Comparison of ENCODE assay signal across 19 cellular contexts in the genomic region with DNA sequence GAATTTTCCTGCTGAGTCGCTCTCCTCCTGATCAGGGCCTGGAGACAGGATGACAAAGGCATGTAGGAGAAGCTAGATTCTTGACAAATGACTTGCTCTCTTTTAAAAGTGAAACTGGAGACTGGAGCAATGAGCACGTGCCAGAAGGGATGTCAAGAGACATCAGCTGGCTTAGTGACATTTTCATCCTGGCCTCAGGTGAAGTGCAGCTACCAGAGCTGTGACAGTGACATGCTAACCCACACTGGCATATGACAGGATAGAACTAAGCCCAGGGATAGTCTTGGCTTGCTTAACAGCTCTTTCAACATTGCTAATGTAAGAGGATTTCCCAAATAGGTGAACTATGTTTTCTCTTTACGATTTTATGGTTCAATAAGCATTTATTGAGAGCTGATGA.
"Had no signal": no experiment of that assay in that cellular context is flagged by ENCODE, and none has a peak within 500 bp of the region (broad histone marks: within the 10 kb centered on the region; RNA-seq: fewer than 3 reads in every experiment).

No MANE protein-coding gene starts in this region.

- DNase-seq: activated CD4-positive, alpha-beta memory T cell treated with anti-CD3 and anti-CD28 coated beads for 36 hours; activated CD4-positive, CD25-positive, alpha-beta regulatory T cell treated with anti-CD3 and anti-CD28 coated beads, Interleukin-2, amount 50 U/mL, for 72 hours; activated CD8-positive, alpha-beta memory T cell treated with anti-CD3 and anti-CD28 coated beads, Interleukin-2, amount 50 U/mL, for 4 hours; activated gamma-delta T cell treated with Interleukin-2 at 50 U/mL for 16 hours; activated naive CD8-positive, alpha-beta T cell treated with anti-CD3 and anti-CD28 coated beads, Interleukin-2, amount 10 ng/mL, durations not matched to agents 7 days and 5 days; activated T-cell treated with anti-CD3 and anti-CD28 coated beads, Interleukin-2, amount 50 U/mL, for 72 hours; aorta; esophagus squamous epithelium; foreskin fibroblast; glutamatergic neuron; immature natural killer cell; mammary epithelial cell; occipital lobe; stimulated activated CD4-positive, alpha-beta T cell treated with anti-CD3 and anti-CD28 coated beads, Interleukin-15, amount 100 ng/mL, for 24 hours; stimulated activated CD4-positive, alpha-beta T cell treated with anti-CD3 and anti-CD28 coated beads, Interleukin-4, amount 100 ng/mL, for 24 hours; stimulated activated naive CD8-positive, alpha-beta T cell treated with anti-CD3 and anti-CD28 coated beads, Interleukin-15, amount 100 ng/mL, for 72 hours; testis had no signal

- H3K36me3 Mint-ChIP-seq: activated CD4-positive, alpha-beta memory T cell treated with anti-CD3 and anti-CD28 coated beads for 36 hours; activated naive CD8-positive, alpha-beta T cell treated with anti-CD3 and anti-CD28 coated beads, Interleukin-2, amount 10 ng/mL, durations not matched to agents 7 days and 5 days had no signal

- H3K27ac ChIP-seq: esophagus squamous epithelium, testis had no signal

- H3K36me3 ChIP-seq: esophagus squamous epithelium had no signal

- ATAC-seq: activated T-cell treated with anti-CD3 and anti-CD28 coated beads, Interleukin-2, amount 50 U/mL, for 72 hours; left lobe of liver; stimulated activated naive CD8-positive, alpha-beta T cell treated with anti-CD3 and anti-CD28 coated beads, Interleukin-15, amount 100 ng/mL, for 72 hours had no signal

- H3K27me3 Mint-ChIP-seq: activated CD4-positive, alpha-beta memory T cell treated with anti-CD3 and anti-CD28 coated beads for 36 hours; activated naive CD8-positive, alpha-beta T cell treated with anti-CD3 and anti-CD28 coated beads, Interleukin-2, amount 10 ng/mL, durations not matched to agents 7 days and 5 days; stimulated activated naive CD8-positive, alpha-beta T cell treated with anti-CD3 and anti-CD28 coated beads, Interleukin-15, amount 100 ng/mL, for 72 hours had no signal

- H3K9me3 ChIP-seq: testis had no signal

- H3K9me3 Mint-ChIP-seq: nephron had no signal

- H3K27me3 ChIP-seq: esophagus squamous epithelium, testis had no signal

- H3K4me1 Mint-ChIP-seq: immature natural killer cell; nephron; stimulated activated naive CD8-positive, alpha-beta T cell treated with anti-CD3 and anti-CD28 coated beads, Interleukin-15, amount 100 ng/mL, for 72 hours had no signal

- H3K4me1 ChIP-seq: esophagus squamous epithelium, testis had no signal

- H3K27ac Mint-ChIP-seq: activated CD4-positive, alpha-beta memory T cell treated with anti-CD3 and anti-CD28 coated beads for 36 hours; activated naive CD8-positive, alpha-beta T cell treated with anti-CD3 and anti-CD28 coated beads, Interleukin-2, amount 10 ng/mL, durations not matched to agents 7 days and 5 days; activated T-cell treated with anti-CD3 and anti-CD28 coated beads, Interleukin-2, amount 50 U/mL, for 72 hours; immature natural killer cell had no signal

- H3K4me3 ChIP-seq: esophagus squamous epithelium, testis had no signal

- H3K4me3 Mint-ChIP-seq: activated CD4-positive, alpha-beta memory T cell treated with anti-CD3 and anti-CD28 coated beads for 36 hours; activated naive CD8-positive, alpha-beta T cell treated with anti-CD3 and anti-CD28 coated beads, Interleukin-2, amount 10 ng/mL, durations not matched to agents 7 days and 5 days; activated T-cell treated with anti-CD3 and anti-CD28 coated beads, Interleukin-2, amount 50 U/mL, for 72 hours; immature natural killer cell; nephron; stimulated activated naive CD8-positive, alpha-beta T cell treated with anti-CD3 and anti-CD28 coated beads, Interleukin-15, amount 100 ng/mL, for 72 hours had no signal
